ENCODE assay signal across 8 cellular contexts in the genomic region with DNA sequence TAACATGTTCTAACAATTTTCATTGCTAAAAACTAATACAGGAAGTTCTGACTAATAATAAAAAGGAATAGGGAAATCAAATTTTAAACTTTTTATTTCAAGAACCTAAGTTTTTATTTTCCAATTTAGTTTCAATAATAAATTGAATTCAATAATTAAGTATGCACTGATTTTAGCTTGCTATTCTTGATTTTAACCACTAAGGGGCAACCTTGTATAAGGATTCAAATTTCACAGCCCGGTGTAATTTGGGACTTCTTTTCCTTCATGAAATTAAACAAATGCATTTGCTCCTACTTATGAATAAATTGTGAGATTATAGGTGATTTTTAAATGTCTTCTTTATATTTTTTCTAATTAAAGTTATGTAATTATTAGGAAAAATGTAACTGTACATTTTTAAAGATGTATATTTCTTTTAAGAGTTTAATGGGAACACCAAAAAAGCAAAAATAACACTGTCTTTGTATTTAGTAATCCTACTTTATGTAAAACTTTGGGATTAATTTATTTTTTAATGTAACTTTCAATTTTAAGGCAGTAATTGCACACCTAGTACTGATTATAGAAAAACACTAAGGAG.
DNase-seq lines count a peak whose midpoint lies in the region; ATAC-seq and TF ChIP-seq lines count a peak whose summit lies in the region.

No MANE protein-coding gene starts in this region.

- WGBS in heart right ventricle, 2 donors, result 2 to 3% methylated on average over 1 of the region's 1 CpG

- no peaks in the 10 kb centered on the region for H3K9me3 ChIP-seq in heart right ventricle
- H3K9me3 ChIP-seq in left lung, result no peaks in the 10 kb centered on the region

- H3K27ac Mint-ChIP-seq in activated naive CD4-positive, alpha-beta T cell treated with anti-CD3 and anti-CD28 coated beads, Interleukin-2, amount 50 U/mL, for 72 hours, result no peak overlapping the region

- no peaks in the 10 kb centered on the region for H3K9me3 Mint-ChIP-seq in activated naive CD4-positive, alpha-beta T cell treated with anti-CD3 and anti-CD28 coated beads, Interleukin-2, amount 50 U/mL, for 72 hours

- peak; percentile 29 to 74 (median 65) for TF ChIP-seq CTCF in heart right ventricle (IDR thresholded peaks at IDR 0.05)
- TF ChIP-seq CTCF in astrocyte of the spinal cord (IDR thresholded peaks at IDR 0.05; ENCODE audit: low read depth, low read length), result peak; percentile 47
- peak; percentile 57 to 59 for TF ChIP-seq CTCF in left lung (IDR thresholded peaks at IDR 0.05)

- no peaks in the 10 kb centered on the region for H3K36me3 Mint-ChIP-seq in activated naive CD4-positive, alpha-beta T cell treated with anti-CD3 and anti-CD28 coated beads, Interleukin-2, amount 50 U/mL, for 72 hours

- no peaks in the 10 kb centered on the region for H3K4me1 ChIP-seq in heart right ventricle
- no peaks in the 10 kb centered on the region for H3K4me1 ChIP-seq in left lung

- no peak for DNase-seq in heart right ventricle
- no peak for DNase-seq in left ventricle myocardium superior
- DNase-seq in NCI-H1105 treated with DMSO at 0.1 percent for 48 hours (lab: John Stamatoyannopoulos, UW), result peak; percentile 64
- DNase-seq in astrocyte of the spinal cord (ENCODE audit: low read depth, low spot score), result peak; percentile 55
- no peak for DNase-seq in left lung
- no peak for DNase-seq in activated T-cell treated with anti-CD3 and anti-CD28 coated beads, Interleukin-2, amount 50 U/mL, for 1 hour
- no peak for DNase-seq in activated naive CD4-positive, alpha-beta T cell treated with anti-CD3 and anti-CD28 coated beads, Interleukin-2, amount 50 U/mL, for 72 hours (ENCODE audit: low spot score in 2 of 2)

- intact Hi-C loops in heart right ventricle (cut with DNase I) (loop anchor here in 4 of 10 donors (5.0 to 10.0 kb wide), 3 partner anchors 1076 to 1428 kb away; no protein-coding TSS in a partner anchor), left ventricle myocardium superior (cut with micrococcal nuclease) (loop anchor here (5.0 kb wide), 1 partner anchor 1076 kb away; no protein-coding TSS in a partner anchor), left lung (cut with DNase I) (no loop called here)

- no peak overlapping the region for H3K4me3 ChIP-seq in heart right ventricle
- H3K4me3 ChIP-seq in astrocyte of the spinal cord (ENCODE audit: low read depth, low read length), result no peak overlapping the region
- H3K4me3 ChIP-seq in left lung, result no peak overlapping the region

- H3K27me3 ChIP-seq in heart right ventricle (no peaks in the 10 kb centered on the region), left lung (no peaks in the 10 kb centered on the region)

- in situ Hi-C loops in astrocyte of the spinal cord (cut with HindIII; ENCODE audit: low sequenced_read_pairs), result no loop called here

- ATAC-seq in heart right ventricle, result no peak
- ATAC-seq in left ventricle myocardium superior, result no peak
- ATAC-seq in left lung, result peak; percentile 65
- no peak for ATAC-seq in HG02870 (IDR thresholded peaks at IDR 0.05; ENCODE audit: unreplicated experiment)
- no peak for ATAC-seq in activated naive CD4-positive, alpha-beta T cell treated with anti-CD3 and anti-CD28 coated beads, Interleukin-2, amount 50 U/mL, for 72 hours

- no peaks in the 10 kb centered on the region for H3K36me3 ChIP-seq in heart right ventricle
- H3K36me3 ChIP-seq in left lung, result no peaks in the 10 kb centered on the region

- H3K27ac ChIP-seq in heart right ventricle (no peak overlapping the region), left lung (no peak overlapping the region)

Comparison
In these comparisons a context has a peak if more than half of its experiments do, and no peak if none do; other contexts are left out.
1. DNase-seq: peak in NCI-H1105 treated with DMSO at 0.1 percent for 48 hours (single experiment) and astrocyte of the spinal cord (single experiment); none in heart right ventricle (0 of 2), left ventricle myocardium superior (single experiment), left lung (0 of 2), activated T-cell treated with anti-CD3 and anti-CD28 coated beads, Interleukin-2, amount 50 U/mL, for 1 hour (single experiment) and activated naive CD4-positive, alpha-beta T cell treated with anti-CD3 and anti-CD28 coated beads, Interleukin-2, amount 50 U/mL, for 72 hours (0 of 2).
2. Peak in every context shown above with its lines, with median percentiles within 50 percentile points of each other: CTCF ChIP-seq.